Comparison of ENCODE assay signal across 10 cellular contexts in genomic region chr9:33619666-33620404, GRCh38.
DNase-seq lines count a peak whose midpoint lies in the region; ATAC-seq and TF ChIP-seq lines count a peak whose summit lies in the region.
"Had no signal": no experiment of that assay in that cellular context is flagged by ENCODE, and none has a peak within 500 bp of the region (broad histone marks: within the 10 kb centered on the region; RNA-seq: fewer than 3 reads in every experiment).

No MANE protein-coding gene starts in this region.

- H3K4me1 Mint-ChIP-seq in mesothelial cell of epicardium, result peaks cover 21% of the 10 kb centered on the region
- H3K4me1 Mint-ChIP-seq: B cell had no signal

- no peaks in the 10 kb centered on the region for H3K36me3 Mint-ChIP-seq in mesothelial cell of epicardium
- H3K36me3 Mint-ChIP-seq: activated naive CD8-positive, alpha-beta T cell had no signal

- H3K4me3 Mint-ChIP-seq in mesothelial cell of epicardium, result no peak overlapping the region
- H3K4me3 Mint-ChIP-seq: activated naive CD8-positive, alpha-beta T cell; B cell had no signal

- TF ChIP-seq CTCF in NB4 (IDR thresholded peaks at IDR 0.05; ENCODE audit: low read depth, low read length) (no peak), astrocyte of the spinal cord (IDR thresholded peaks at IDR 0.05; ENCODE audit: low read depth, low read length) (no peak), mesothelial cell of epicardium (IDR thresholded peaks at IDR 0.05; ENCODE audit: unreplicated experiment) (no peak)

- no peak for TF ChIP-seq POLR2A in NB4 (IDR thresholded peaks at IDR 0.05; ENCODE audit: extremely low read depth, insufficient read length)

- peak overlapping the region; percentile 55 for H3K27ac Mint-ChIP-seq in mesothelial cell of epicardium
- H3K27ac Mint-ChIP-seq: activated naive CD8-positive, alpha-beta T cell; B cell had no signal

- ATAC-seq in GM18870 (IDR thresholded peaks at IDR 0.05; ENCODE audit: unreplicated experiment), result no peak

- in situ Hi-C loops in astrocyte of the spinal cord (cut with HindIII; ENCODE audit: low sequenced_read_pairs), result no loop called here

- no peaks in the 10 kb centered on the region for H3K27me3 Mint-ChIP-seq in mesothelial cell of epicardium (ENCODE audit: low read depth)

- no peaks in the 10 kb centered on the region for H3K9me3 Mint-ChIP-seq in mesothelial cell of epicardium

- DNase-seq in NCI-H2107 treated with DMSO at 0.1 percent for 48 hours (lab: John Stamatoyannopoulos, UW; ENCODE audit: unreplicated experiment) (peak; percentile 39), NCI-H2107 (lab: John Stamatoyannopoulos, UW) (no peak), NB4 (ENCODE audit: low read depth) (peak; percentile 86), astrocyte of the spinal cord (ENCODE audit: low read depth, low spot score) (peak; percentile 79), mesothelial cell of epicardium (ENCODE audit: low spot score in 2 of 2, unreplicated experiment in 2 of 2) (no peak), KG1 (lab: John Stamatoyannopoulos, UW) (no peak)
- DNase-seq in activated CD8-positive, alpha-beta memory T cell treated with anti-CD3 and anti-CD28 coated beads, Interleukin-2, amount 50 U/mL, for 48 hours, result no peak

- H3K4me3 ChIP-seq in NB4 (ENCODE audit: low read depth, low read length), result no peak overlapping the region
- no peak overlapping the region for H3K4me3 ChIP-seq in astrocyte of the spinal cord (ENCODE audit: low read depth, low read length)

Comparison
In these comparisons a context has a peak if more than half of its experiments do, and no peak if none do; other contexts are left out.
1. DNase-seq: peak in NCI-H2107 treated with DMSO at 0.1 percent for 48 hours (single experiment), NB4 (single experiment) and astrocyte of the spinal cord (single experiment); none in NCI-H2107 (single experiment), mesothelial cell of epicardium (0 of 2), KG1 (single experiment) and activated CD8-positive, alpha-beta memory T cell treated with anti-CD3 and anti-CD28 coated beads, Interleukin-2, amount 50 U/mL, for 48 hours (single experiment).